In genomic region chr9:36102742-36103495, GRCh38 we compare ENCODE assay signal across 8 cellular contexts. TPM values are rescaled to one million over a fixed set of nuclear protein-coding genes. Genes with fewer than 3 reads are reported as not detected.
DNase-seq lines count a peak whose midpoint lies in the region; ATAC-seq and TF ChIP-seq lines count a peak whose summit lies in the region.

No MANE protein-coding gene starts in this region.

- H2AFZ ChIP-seq in IMR-90 (replicated peaks; ENCODE audit: low read length, poor library complexity) (no peak overlapping the region), PC-9 (no peak overlapping the region), neural cell (ENCODE audit: low read depth, low read length) (no peak overlapping the region)

- H3K9ac ChIP-seq in IMR-90 (ENCODE audit: low read depth, low read length) (no peak overlapping the region), neural cell (ENCODE audit: low read length) (no peak overlapping the region)

- H4K8ac ChIP-seq in IMR-90 (ENCODE audit: low read depth in 2 of 2, low read length in 2 of 2): peak overlapping the region; percentile 55 to 96

- H3K4ac ChIP-seq in IMR-90 (ENCODE audit: low read depth, low read length): peak overlapping the region; percentile 94

- H3K36me3 ChIP-seq in IMR-90 (ENCODE audit: control insufficient read depth, insufficient read depth, low read length) (peaks cover 6% of the 10 kb centered on the region), PC-9 (ENCODE audit: low read depth) (no peaks in the 10 kb centered on the region), neural cell (ENCODE audit: insufficient read depth, low read length) (no peaks in the 10 kb centered on the region)

- ATAC-seq in GM18511 (IDR thresholded peaks at IDR 0.05; ENCODE audit: unreplicated experiment) (peak; percentile 77), IMR-90 (ENCODE audit: low read depth) (no peak)
- ATAC-seq in activated T-cell treated with anti-CD3 and anti-CD28 coated beads, Interleukin-2, amount 50 U/mL, for 4 hours: peak; percentile 99 to 100

- POLR2A ChIA-PET in IMR-90 (lab: Charles Lee; ENCODE audit: unreplicated experiment): interaction anchor here (0.6 kb wide), 1 partner anchor 314 kb away, joined by 13 read pairs; no protein-coding TSS in a partner anchor
- POLR2A ChIA-PET in PC-9 (lab: Charles Lee; ENCODE audit: unreplicated experiment): interaction anchor here (0.8 kb wide), 1 partner anchor 144 kb away, joined by 7 read pairs; no protein-coding TSS in a partner anchor

- peaks cover 3% of the 10 kb centered on the region; the same call in 1 of the 2 replicates for H3K9me1 ChIP-seq in IMR-90 (ENCODE audit: insufficient read depth, low read length)

- H3F3A ChIP-seq in PC-9 (ENCODE audit: insufficient read depth, low read depth) (peaks cover 12% of the 10 kb centered on the region; the same call in 1 of the 2 replicates), neural cell (ENCODE audit: insufficient read depth, low read length, poor library complexity, severe bottlenecking) (no peaks in the 10 kb centered on the region)

- intact Hi-C loops in IMR-90 (cut with micrococcal nuclease): loop anchor here (1.0 to 5.0 kb wide), 5 partner anchors 12 to 146 kb away; partner anchors contain the start of genes CLTA, OR2S2 and RECK
- intact Hi-C loops in PC-9 (cut with micrococcal nuclease; ENCODE audit: unreplicated experiment): loop anchor here (1.0 to 5.0 kb wide), 4 partner anchors 38 to 151 kb away; partner anchors contain the start of gene CLTA

- peak overlapping the region; percentile 95 for H2BK5ac ChIP-seq in IMR-90 (ENCODE audit: low read depth, low read length, poor library complexity, severe bottlenecking)

- TF ChIP-seq EP300 in neural cell (conservative IDR thresholded peaks at IDR 0.05; ENCODE audit: poor library complexity, severe bottlenecking): no peak

- H3K9me3 ChIP-seq in IMR-90 (ENCODE audit: control insufficient read depth, insufficient read depth, low read length) (no peaks in the 10 kb centered on the region), PC-9 (ENCODE audit: insufficient read depth, low read depth) (no peaks in the 10 kb centered on the region), neural cell (ENCODE audit: low read length) (no peaks in the 10 kb centered on the region)

- H3K27me3 ChIP-seq in IMR-90 (ENCODE audit: control insufficient read depth, insufficient read depth, low read length) (no peaks in the 10 kb centered on the region), PC-9 (ENCODE audit: insufficient read depth, low read depth) (no peaks in the 10 kb centered on the region), neural cell (ENCODE audit: insufficient read depth, low read depth, low read length) (no peaks in the 10 kb centered on the region)

- H3K14ac ChIP-seq in IMR-90 (replicated peaks; ENCODE audit: low read depth, low read length): peak overlapping the region; percentile 66; the same call in 1 of the 2 replicates

- H4K91ac ChIP-seq in IMR-90 (ENCODE audit: insufficient read depth, low read depth, low read length): peak overlapping the region; percentile 95

- CTCF ChIA-PET in IMR-90 (lab: Yijun Ruan, JAX): interaction anchor here (0.6 to 1.9 kb wide), 8 partner anchors 27 to 271 kb away, joined by 3 to 5 read pairs (median 3); partner anchors contain the start of gene CCIN
- CTCF ChIA-PET in PC-9 (lab: Charles Lee): interaction anchor here (0.6 to 1.1 kb wide), 3 partner anchors 11 to 100 kb away, joined by 3 to 4 read pairs (median 4); no protein-coding TSS in a partner anchor

- H3K18ac ChIP-seq in IMR-90 (ENCODE audit: low read depth, low read length): peak overlapping the region; percentile 94

- 0 out of 2 replicates have a peak overlapping the region, but pooled peaks have one; percentile 61 for H3K23ac ChIP-seq in IMR-90 (ENCODE audit: low read depth, low read length)

- peak overlapping the region; percentile 18 for H2AK9ac ChIP-seq in IMR-90 (replicated peaks; ENCODE audit: low read depth, low read length, poor library complexity)

- dilution Hi-C loops in IMR-90 (cut with HindIII; ENCODE audit: low sequenced_read_pairs, unreplicated experiment): no loop called here

- TF ChIP-seq CTCF in IMR-90 (conservative IDR thresholded peaks at IDR 0.05; ENCODE audit: low read depth, low read length) (peak; percentile 49), PC-9 (conservative IDR thresholded peaks at IDR 0.05) (peak; percentile 67), neural cell (IDR thresholded peaks at IDR 0.05; ENCODE audit: poor library complexity, severe bottlenecking) (peak; percentile 69)

- TF ChIP-seq RAD21 in IMR-90 (IDR thresholded peaks at IDR 0.05; ENCODE audit: low read length) (peak; percentile 47), neural cell (conservative IDR thresholded peaks at IDR 0.05) (peak; percentile 66)

- peak overlapping the region; percentile 90 for H2BK20ac ChIP-seq in IMR-90 (ENCODE audit: low read depth, low read length)

- H2BK15ac ChIP-seq in IMR-90 (ENCODE audit: low read depth, low read length): peak overlapping the region; percentile 82; the same call in 2 of the 3 replicates

- peaks cover 4% of the 10 kb centered on the region for H3K36me3 Mint-ChIP-seq in activated T-cell treated with anti-CD3 and anti-CD28 coated beads, Interleukin-2, amount 50 U/mL, for 4 hours (ENCODE audit: insufficient read depth)

- no peak overlapping the region for H3K4me2 ChIP-seq in IMR-90 (ENCODE audit: low read depth, low read length)
- no peak overlapping the region for H3K4me2 ChIP-seq in PC-9
- H3K4me2 ChIP-seq in neural cell (ENCODE audit: low read length): no peak overlapping the region

- peak overlapping the region; percentile 64 for H3K56ac ChIP-seq in IMR-90 (ENCODE audit: extremely low read depth, insufficient read depth, low read length)

- H3K4me3 Mint-ChIP-seq in activated T-cell treated with anti-CD3 and anti-CD28 coated beads, Interleukin-2, amount 50 U/mL, for 4 hours: no peak overlapping the region

- peak overlapping the region; percentile 97 for H2AK5ac ChIP-seq in IMR-90 (ENCODE audit: low read depth, low read length)

- H3K79me2 ChIP-seq in PC-9 (ENCODE audit: low read depth): no peaks in the 10 kb centered on the region
- H3K79me2 ChIP-seq in neural cell (replicated peaks; ENCODE audit: insufficient read depth, low read length): no peaks in the 10 kb centered on the region

- peak; percentile 76 for DNase-seq in ACHN
- DNase-seq in IMR-90: peak; percentile 71
- peak; percentile 47 to 52 for DNase-seq in PC-9
- peak; percentile 89 for DNase-seq in activated T-cell treated with anti-CD3 and anti-CD28 coated beads, Interleukin-2, amount 50 U/mL, for 4 hours
- DNase-seq in fibroblast of peridontal ligament (ENCODE audit: extremely low read depth): peak; percentile 40
- DNase-seq in substantia nigra (lab: John Stamatoyannopoulos, UW): peak in 42 of 49 donors; percentile 6 to 85 (median 62)

- in situ Hi-C loops in ACHN (cut with HindIII; ENCODE audit: low pct_ligation_motif_present, low pct_unique_long_range_greater_than_20kb, low sequenced_read_pairs) (no loop called here), IMR-90 (cut with MboI; ENCODE audit: low sequenced_read_pairs) (no loop called here)

- no peaks in the 10 kb centered on the region for H3K27me3 Mint-ChIP-seq in activated T-cell treated with anti-CD3 and anti-CD28 coated beads, Interleukin-2, amount 50 U/mL, for 4 hours (ENCODE audit: low read depth)

- H2BK120ac ChIP-seq in IMR-90 (ENCODE audit: low read depth, low read length): peak overlapping the region; percentile 91

- H3K4me1 ChIP-seq in IMR-90 (ENCODE audit: control insufficient read depth, insufficient read depth, low read length): peaks cover 13% of the 10 kb centered on the region
- H3K4me1 ChIP-seq in PC-9 (replicated peaks; ENCODE audit: insufficient read depth): peaks cover 8% of the 10 kb centered on the region

- H3K9me2 ChIP-seq in PC-9 (ENCODE audit: insufficient read depth) (no peaks in the 10 kb centered on the region), neural cell (ENCODE audit: insufficient read depth, low read length) (no peaks in the 10 kb centered on the region)

- H3K27ac ChIP-seq in IMR-90 (ENCODE audit: insufficient read depth, low read length): peak overlapping the region; percentile 90
- peak overlapping the region; percentile 51 for H3K27ac ChIP-seq in PC-9
- H3K27ac ChIP-seq in neural cell (ENCODE audit: low read length): no peak overlapping the region
- H3K27ac ChIP-seq in substantia nigra (ENCODE audit: low read depth, low read length, poor library complexity, severe bottlenecking): no peak overlapping the region

- no peak for TF ChIP-seq POLR2A in IMR-90 (IDR thresholded peaks at IDR 0.05; ENCODE audit: low read depth, low read length)

- BruUV-seq in IMR-90 (replicated peaks; lab: Mats Ljungman, UMichigan) (no TSS peak), PC-9 (replicated peaks; lab: Mats Ljungman, UMichigan) (no TSS peak)

- H4K20me1 ChIP-seq in IMR-90 (ENCODE audit: insufficient read depth, low read length): no peaks in the 10 kb centered on the region
- no peaks in the 10 kb centered on the region for H4K20me1 ChIP-seq in PC-9 (ENCODE audit: insufficient read depth)
- H4K20me1 ChIP-seq in neural cell (ENCODE audit: insufficient read depth): no peaks in the 10 kb centered on the region

- peaks cover 6% of the 10 kb centered on the region for H3K4me1 Mint-ChIP-seq in activated T-cell treated with anti-CD3 and anti-CD28 coated beads, Interleukin-2, amount 50 U/mL, for 4 hours (ENCODE audit: low read depth)

- no peaks in the 10 kb centered on the region for H3K9me3 Mint-ChIP-seq in activated T-cell treated with anti-CD3 and anti-CD28 coated beads, Interleukin-2, amount 50 U/mL, for 4 hours

- peaks cover 6 to 20% of the 10 kb centered on the region in 2 experiments; a peak in 3 of 4 replicates for H3K79me1 ChIP-seq in IMR-90 (ENCODE audit: low read depth in 1 of 2, low read length in 2 of 2)

- H4K5ac ChIP-seq in IMR-90 (ENCODE audit: low read depth, low read length): peak overlapping the region; percentile 87

- H3K4me3 ChIP-seq in IMR-90 (ENCODE audit: insufficient read depth, low read depth, low read length): no peak overlapping the region
- H3K4me3 ChIP-seq in PC-9: no peak overlapping the region
- no peak overlapping the region for H3K4me3 ChIP-seq in neural cell (ENCODE audit: low read length)

- no CpG with 5 or more reads among the region's 10 CpGs for WGBS in IMR-90 (ENCODE audit: extremely low coverage in 2 of 2, insufficient read length in 1 of 2), 2 experiments

TF ChIP-seq in IMR-90, 13 proteins besides CTCF, POLR2A, EP300 and RAD21 (continues in another document):
- no peak for TF ChIP-seq BHLHE40 (IDR thresholded peaks at IDR 0.05; ENCODE audit: low read depth, low read length)
- TF ChIP-seq SMC3 (IDR thresholded peaks at IDR 0.05; ENCODE audit: low read depth, low read length): peak; percentile 38; the same call in 1 of the 2 replicates

TF ChIP-seq in neural cell, 6 proteins besides CTCF, POLR2A, EP300 and RAD21 (continues in another document):
- no peak for TF ChIP-seq EZH2 (IDR thresholded peaks at IDR 0.05; ENCODE audit: borderline replicate concordance, insufficient read depth, low read length, poor library complexity, severe bottlenecking)

RNA-seq across cellular contexts. Expression of gene GLIPR2, which starts 33.6 kb away (rescaled TPM):
- 35.8 and 37.8 TPM in 2 replicates for total RNA-seq in IMR-90 (2012; rRNA removed)
- 42.7 and 43.3 TPM in 2 replicates for polyA plus RNA-seq in IMR-90 (2012; rRNA removed)
- polyA plus RNA-seq in IMR-90 (2012; cell fraction: cytosol; rRNA removed): 34.1 and 37.4 TPM in 2 replicates
- polyA plus RNA-seq in IMR-90 (2012; cell fraction: nucleus; rRNA removed; ENCODE audit: low replicate concordance): 14.4 and 29.4 TPM in 2 replicates
- 3.9 and 7.7 TPM in 2 replicates for total RNA-seq in PC-9 (2021)
- 1 to 10 TPM; 5.3 to 7.6 (median 6.1) TPM for total RNA-seq in activated T-cell treated with anti-CD3 and anti-CD28 coated beads, Interleukin-2, amount 50 U/mL, for 4 hours
- polyA plus RNA-seq in neural cell: 8.0 and 16.1 TPM in 2 replicates
- 4.6 and 5.6 TPM in 2 replicates for polyA minus RNA-seq in neural cell

Comparison
In these comparisons a context has a peak if more than half of its experiments do, and no peak if none do; other contexts are left out.
1. H3K27ac ChIP-seq: peak in IMR-90 (single experiment) and PC-9 (single experiment); none in neural cell (single experiment) and substantia nigra (single experiment).
2. Peak in every context shown above with its lines, with median percentiles within 50 percentile points of each other: DNase-seq and CTCF ChIP-seq.